9 cellular contexts compared by ENCODE assay signal in genomic region chr3:11548721-11549131, GRCh38.
DNase-seq lines count a peak whose midpoint lies in the region; ATAC-seq and TF ChIP-seq lines count a peak whose summit lies in the region.
"Had no signal": no experiment of that assay in that cellular context is flagged by ENCODE, and none has a peak within 500 bp of the region (broad histone marks: within the 10 kb centered on the region; RNA-seq: fewer than 3 reads in every experiment).

No MANE protein-coding gene starts in this region.

- H3K9ac ChIP-seq in mammary epithelial cell (ENCODE audit: insufficient read depth, low read length), result no peak overlapping the region

- H2AFZ ChIP-seq in mammary epithelial cell (ENCODE audit: low read depth, low read length), result no peak overlapping the region

- H3K27me3 Mint-ChIP-seq in MCF 10A (ENCODE audit: insufficient read depth, unreplicated experiment) (no peaks in the 10 kb centered on the region), T-helper 17 cell (no peaks in the 10 kb centered on the region)

- H3K4me3 ChIP-seq in mammary epithelial cell (replicated peaks in 1 of 3; ENCODE audit: insufficient read depth in 1 of 3, low read depth in 2 of 3, low read length in 3 of 3), result no peak overlapping the region
- H3K4me3 ChIP-seq in uterus, result no peak overlapping the region
- H3K4me3 ChIP-seq: ovary had no signal

- no peak overlapping the region for H3K4me3 Mint-ChIP-seq in MCF 10A (ENCODE audit: unreplicated experiment)
- no peak overlapping the region for H3K4me3 Mint-ChIP-seq in T-helper 17 cell

- dilution Hi-C loops in mammary epithelial cell (cut with HindIII; ENCODE audit: low sequenced_read_pairs), result no loop called here

- POLR2A ChIA-PET in MCF 10A (lab: Yijun Ruan, JAX), result interaction anchor here (0.6 kb wide), 1 partner anchor 140 kb away, joined by 4 read pairs; no protein-coding TSS in a partner anchor

- DNase-seq in MCF 10A (ENCODE audit: unreplicated experiment) (peak; percentile 86), mammary epithelial cell (no peak), T-helper 17 cell (no peak), iPS-NIHi11 (ENCODE audit: low spot score) (peak; percentile 33), uterus (peak; percentile 45 to 66), UCSD-AML1 (lab: John Stamatoyannopoulos, UW; ENCODE audit: unreplicated experiment) (no peak)
- DNase-seq in effector CD8-positive, alpha-beta T cell (lab: John Stamatoyannopoulos, UW), result no peak

- peaks cover 33% of the 10 kb centered on the region for H3K36me3 Mint-ChIP-seq in MCF 10A (ENCODE audit: insufficient read depth, unreplicated experiment)
- no peaks in the 10 kb centered on the region for H3K36me3 Mint-ChIP-seq in T-helper 17 cell (ENCODE audit: low read depth)

- H3K79me2 ChIP-seq in mammary epithelial cell (ENCODE audit: insufficient read depth, low read length), result no peaks in the 10 kb centered on the region

- H3K4me1 Mint-ChIP-seq in MCF 10A (ENCODE audit: insufficient read depth, unreplicated experiment) (peaks cover 23% of the 10 kb centered on the region), T-helper 17 cell (peaks cover 11% of the 10 kb centered on the region)

- no peaks in the 10 kb centered on the region for H3K9me3 ChIP-seq in mammary epithelial cell (replicated peaks; ENCODE audit: insufficient read depth, low read length)
- no peaks in the 10 kb centered on the region for H3K9me3 ChIP-seq in T-helper 17 cell (ENCODE audit: control insufficient read depth, low read length, poor library complexity, severe bottlenecking)
- H3K9me3 ChIP-seq in uterus, result no peaks in the 10 kb centered on the region
- H3K9me3 ChIP-seq: ovary had no signal

- CTCF ChIA-PET in MCF 10A (lab: Yijun Ruan, JAX), result no interaction called here
- CTCF ChIA-PET in mammary epithelial cell (lab: Charles Lee; ENCODE audit: low non-redundant PET), result no interaction called here

- no peaks in the 10 kb centered on the region for H3K36me3 ChIP-seq in mammary epithelial cell (ENCODE audit: insufficient read depth, low read length)
- H3K36me3 ChIP-seq in uterus, result no peaks in the 10 kb centered on the region
- H3K36me3 ChIP-seq: ovary had no signal

- TF ChIP-seq CTCF in MCF 10A (IDR thresholded peaks at IDR 0.05; ENCODE audit: unreplicated experiment), result no peak
- no peak for TF ChIP-seq CTCF in mammary epithelial cell (conservative IDR thresholded peaks at IDR 0.05 in 1 of 2, IDR thresholded peaks at IDR 0.05 in 1 of 2; ENCODE audit: extremely low read depth in 1 of 2, insufficient read depth in 1 of 2, low read depth in 1 of 2, low read length in 2 of 2)
- no peak for TF ChIP-seq CTCF in uterus (IDR thresholded peaks at IDR 0.05)

- no peak for TF ChIP-seq POLR2A in uterus (IDR thresholded peaks at IDR 0.05)

- 55% methylated on average over 7 of the region's 7 CpGs for WGBS in mammary epithelial cell (ENCODE audit: low coverage, missing lambda C conversion rate)

- in situ Hi-C loops in mammary epithelial cell (cut with MboI; ENCODE audit: low sequenced_read_pairs in 2 of 2), result no loop called here

- peak overlapping the region; percentile 88 for H3K27ac Mint-ChIP-seq in MCF 10A (ENCODE audit: low read depth, unreplicated experiment)
- H3K27ac Mint-ChIP-seq in T-helper 17 cell, result peak overlapping the region; percentile 41

- intact Hi-C loops in MCF 10A (cut with micrococcal nuclease) (no loop called here), mammary epithelial cell (cut with micrococcal nuclease) (no loop called here), uterus (cut with DNase I; ENCODE audit: low total_unique reads) (no loop called here)

- H3K27ac ChIP-seq in mammary epithelial cell (ENCODE audit: insufficient read depth, low read depth, low read length) (no peak overlapping the region), uterus (peak overlapping the region; percentile 49 to 51)

- no peak for ATAC-seq in T-helper 17 cell
- no peak for ATAC-seq in HG03460 (IDR thresholded peaks at IDR 0.05; ENCODE audit: unreplicated experiment)

- no peaks in the 10 kb centered on the region for H3K27me3 ChIP-seq in mammary epithelial cell (ENCODE audit: insufficient read depth, low read length)
- H3K27me3 ChIP-seq in uterus, result no peaks in the 10 kb centered on the region
- H3K27me3 ChIP-seq: ovary had no signal

- no peaks in the 10 kb centered on the region for H4K20me1 ChIP-seq in mammary epithelial cell (ENCODE audit: insufficient read depth, low read length)

- H3K9me3 Mint-ChIP-seq in MCF 10A (ENCODE audit: unreplicated experiment), result no peaks in the 10 kb centered on the region

- H3K4me2 ChIP-seq in mammary epithelial cell (ENCODE audit: insufficient read depth, low read depth, low read length), result no peak overlapping the region

- no TSS peak for BruUV-seq in MCF 10A (replicated peaks; lab: Mats Ljungman, UMichigan)
- BruUV-seq in mammary epithelial cell (replicated peaks; lab: Mats Ljungman, UMichigan), result no TSS peak

- no peaks in the 10 kb centered on the region for H3K4me1 ChIP-seq in mammary epithelial cell (ENCODE audit: insufficient read depth, low read length)
- peaks cover 4 to 6% of the 10 kb centered on the region in 2 donors for H3K4me1 ChIP-seq in uterus

Comparison
In these comparisons a context has a peak if more than half of its experiments do, and no peak if none do; other contexts are left out.
1. DNase-seq: peak in MCF 10A (single experiment), iPS-NIHi11 (single experiment) and uterus (2 of 2); none in mammary epithelial cell (single experiment), T-helper 17 cell (0 of 3), UCSD-AML1 (single experiment) and effector CD8-positive, alpha-beta T cell (single experiment).